Comparison of ENCODE assay signal across 9 cellular contexts in genomic region chr10:123150986-123151738, GRCh38. TPM values are rescaled to one million over a fixed set of nuclear protein-coding genes. Genes with fewer than 3 reads are reported as not detected.
DNase-seq lines count a peak whose midpoint lies in the region; ATAC-seq and TF ChIP-seq lines count a peak whose summit lies in the region.
"Had no signal": no experiment of that assay in that cellular context is flagged by ENCODE, and none has a peak within 500 bp of the region (broad histone marks: within the 10 kb centered on the region; RNA-seq: fewer than 3 reads in every experiment).

No MANE protein-coding gene starts in this region.

- no peak for ATAC-seq in GM21528 (IDR thresholded peaks at IDR 0.05; ENCODE audit: low FRiP score, unreplicated experiment)
- no peak for ATAC-seq in GM21825 (IDR thresholded peaks at IDR 0.05; ENCODE audit: unreplicated experiment)

- no peak for TF ChIP-seq CTCF in liver (IDR thresholded peaks at IDR 0.05; ENCODE audit: low read depth, low read length, missing input control)

- peaks cover 0 to 2% (median 0%) of the 10 kb centered on the region in 4 donors for H3K36me3 ChIP-seq in liver (ENCODE audit: control insufficient read depth in 4 of 4, insufficient read depth in 3 of 4, low read depth in 1 of 4, low read length in 3 of 4)

- WGBS in liver, result 4% methylated on average over 56 of the region's 56 CpGs

- no peak overlapping the region for H3K27ac ChIP-seq in liver (ENCODE audit: low read depth in 1 of 2, low read length in 2 of 2)

- peak overlapping the region in 2 of 3 donors; percentile 15 to 26 for H3K4me3 ChIP-seq in liver (ENCODE audit: low read depth in 1 of 3, low read length in 3 of 3)

- peaks cover 10 to 43% (median 31%) of the 10 kb centered on the region in 4 donors for H3K4me1 ChIP-seq in liver (ENCODE audit: control insufficient read depth in 4 of 4, insufficient read depth in 4 of 4, low read length in 3 of 4)

- peaks cover 12 to 36% (median 21%) of the 10 kb centered on the region in 4 donors for H3K27me3 ChIP-seq in liver (ENCODE audit: control insufficient read depth in 4 of 4, insufficient read depth in 4 of 4, low read length in 3 of 4)

- H3K9me3 ChIP-seq in liver (ENCODE audit: control insufficient read depth in 4 of 4, low read length in 3 of 4), result no peaks in the 10 kb centered on the region

- peak; percentile 34 to 59 for DNase-seq in stimulated activated CD4-positive, alpha-beta T cell treated with anti-CD3 and anti-CD28 coated beads, Interleukin-2, amount 100 ng/mL, for 24 hours
- no peak for DNase-seq in stimulated activated CD4-positive, alpha-beta T cell treated with anti-CD3 and anti-CD28 coated beads, Interleukin-12 subunit alpha, Interleukin-12 subunit beta, amount 100 ng/mL, for 4 hours
- DNase-seq in activated naive CD4-positive, alpha-beta T cell treated with Interleukin-2 at 50 U/mL for 16 hours, result peak; percentile 36
- DNase-seq in SK-N-DZ (ENCODE audit: low spot score), result no peak
- DNase-seq in germinal center (ENCODE audit: low spot score), result no peak

- TF ChIP-seq RAD21 in liver (IDR thresholded peaks at IDR 0.05), result no peak

- no peak overlapping the region for H3K9ac ChIP-seq in liver (ENCODE audit: low read depth in 1 of 2, low read length in 2 of 2)

TF ChIP-seq in liver, 16 proteins besides CTCF, POLR2A, EP300 and RAD21:
- no peak for TF ChIP-seq FOXA1 (IDR thresholded peaks at IDR 0.05)
- TF ChIP-seq NR2F2 (IDR thresholded peaks at IDR 0.05), result no peak
- TF ChIP-seq HNF4G (IDR thresholded peaks at IDR 0.05), result no peak
- no peak for TF ChIP-seq MAX (IDR thresholded peaks at IDR 0.05)
- TF ChIP-seq GABPA (IDR thresholded peaks at IDR 0.05 in 1 of 2, conservative IDR thresholded peaks at IDR 0.05 in 1 of 2), result no peak
- TF ChIP-seq ZBTB33 (IDR thresholded peaks at IDR 0.05), result no peak
- no peak for TF ChIP-seq YY1 (IDR thresholded peaks at IDR 0.05)
- TF ChIP-seq ATF3 (IDR thresholded peaks at IDR 0.05), result no peak
- no peak for TF ChIP-seq TAF1 (conservative IDR thresholded peaks at IDR 0.05)

RNA-seq across cellular contexts. Expression of gene BUB3, which starts 3.0 kb away (rescaled TPM):
- total RNA-seq in liver, result 10 to 100 TPM; 53.0 to 90.9 TPM
- polyA plus RNA-seq in liver, result 10 to 100 TPM; 27.1 to 30.3 TPM
- 532 and 549 TPM in 2 replicates for polyA plus RNA-seq in SK-N-DZ (2014; cell fraction: cytosol; rRNA removed)
- 533 and 597 TPM in 2 replicates for polyA plus RNA-seq in SK-N-DZ (2014; cell fraction: nucleus; rRNA removed)

RNA-seq across cellular contexts. Expression of gene HMX2, which starts 3.2 kb away (rescaled TPM):
- not detected for total RNA-seq in liver
- not detected for polyA plus RNA-seq in liver
- 9.6 and 13.8 TPM in 2 replicates for polyA plus RNA-seq in SK-N-DZ (2014; cell fraction: cytosol; rRNA removed)
- polyA plus RNA-seq in SK-N-DZ (2014; cell fraction: nucleus; rRNA removed), result 10.7 and 13.7 TPM in 2 replicates

RNA-seq across cellular contexts. Expression of gene HMX3, which starts 15.4 kb away (rescaled TPM):
- total RNA-seq in liver, result not detected
- not detected for polyA plus RNA-seq in liver
- polyA plus RNA-seq in SK-N-DZ (2014; cell fraction: cytosol; rRNA removed), result 25.5 and 28.4 TPM in 2 replicates
- polyA plus RNA-seq in SK-N-DZ (2014; cell fraction: nucleus; rRNA removed), result 6.8 and 12.3 TPM in 2 replicates
- total RNA-seq: HT1080 had no signal

Comparison
In these comparisons a context has a peak if more than half of its experiments do, and no peak if none do; other contexts are left out.
1. DNase-seq: peak in stimulated activated CD4-positive, alpha-beta T cell treated with anti-CD3 and anti-CD28 coated beads, Interleukin-2, amount 100 ng/mL, for 24 hours (2 of 2) and activated naive CD4-positive, alpha-beta T cell treated with Interleukin-2 at 50 U/mL for 16 hours (single experiment); none in stimulated activated CD4-positive, alpha-beta T cell treated with anti-CD3 and anti-CD28 coated beads, Interleukin-12 subunit alpha, Interleukin-12 subunit beta, amount 100 ng/mL, for 4 hours (single experiment), SK-N-DZ (single experiment) and germinal center (single experiment).